ENCODE assay signal across 8 cellular contexts in genomic region chr19:57813919-57814504, GRCh38. TPM values are rescaled to one million over a fixed set of nuclear protein-coding genes. Genes with fewer than 3 reads are reported as not detected.
DNase-seq lines count a peak whose midpoint lies in the region; ATAC-seq lines count a peak whose summit lies in the region.

No MANE protein-coding gene starts in this region.

- peak overlapping the region; percentile 86 for H3K27ac Mint-ChIP-seq in activated naive CD8-positive, alpha-beta T cell treated with anti-CD3 and anti-CD28 coated beads for 36 hours
- peak overlapping the region; percentile 91 to 97 (median 95) for H3K27ac Mint-ChIP-seq in immature natural killer cell

- H3K9ac ChIP-seq in stomach smooth muscle (ENCODE audit: low read length in 2 of 2), result peak overlapping the region; percentile 83 to 90

- H3K9me3 ChIP-seq in stomach smooth muscle (ENCODE audit: control insufficient read depth in 2 of 2, low read length in 2 of 2), result no peaks in the 10 kb centered on the region

- no peak for ATAC-seq in GM21717 (IDR thresholded peaks at IDR 0.05; ENCODE audit: unreplicated experiment)

- peak overlapping the region; percentile 53 for H3K27ac ChIP-seq in stomach smooth muscle (ENCODE audit: low read length)

- H3K36me3 Mint-ChIP-seq in activated naive CD8-positive, alpha-beta T cell treated with anti-CD3 and anti-CD28 coated beads for 36 hours, result peaks cover 36% of the 10 kb centered on the region
- H3K36me3 Mint-ChIP-seq in immature natural killer cell, result peaks cover 5 to 8% (median 7%) of the 10 kb centered on the region in 3 donors

- peaks cover 33% of the 10 kb centered on the region for H3K4me1 Mint-ChIP-seq in activated naive CD8-positive, alpha-beta T cell treated with anti-CD3 and anti-CD28 coated beads for 36 hours
- peaks cover 37 to 48% of the 10 kb centered on the region in 2 donors for H3K4me1 Mint-ChIP-seq in immature natural killer cell

- peak; percentile 45 for DNase-seq in DMS53 (lab: John Stamatoyannopoulos, UW)
- no peak for DNase-seq in DMS53 treated with DMSO at 0.1 percent for 48 hours (lab: John Stamatoyannopoulos, UW; ENCODE audit: unreplicated experiment)
- no peak for DNase-seq in activated naive CD8-positive, alpha-beta T cell treated with anti-CD3 and anti-CD28 coated beads for 36 hours
- DNase-seq in immature natural killer cell, result no peak
- DNase-seq in stimulated activated naive CD4-positive, alpha-beta T cell treated with Interleukin-2 at 50 U/mL for 16 hours (lab: John Stamatoyannopoulos, UW), result no peak
- DNase-seq in activated CD8-positive, alpha-beta memory T cell treated with anti-CD3 and anti-CD28 coated beads, Interleukin-2, amount 50 U/mL, for 4 hours, result no peak

- peaks cover 10% of the 10 kb centered on the region for H3K4me1 ChIP-seq in stomach smooth muscle (ENCODE audit: control insufficient read depth, insufficient read depth, low read length)

- peak overlapping the region; percentile 93 for H3K4me3 Mint-ChIP-seq in activated naive CD8-positive, alpha-beta T cell treated with anti-CD3 and anti-CD28 coated beads for 36 hours
- H3K4me3 Mint-ChIP-seq in immature natural killer cell, result peak overlapping the region; percentile 97 to 98 (median 97)

- H3K9me3 Mint-ChIP-seq in activated naive CD8-positive, alpha-beta T cell treated with anti-CD3 and anti-CD28 coated beads for 36 hours, result no peaks in the 10 kb centered on the region
- no peaks in the 10 kb centered on the region for H3K9me3 Mint-ChIP-seq in immature natural killer cell

- H3K27me3 ChIP-seq in stomach smooth muscle (ENCODE audit: control insufficient read depth in 1 of 2, insufficient read depth in 2 of 2, low read length in 2 of 2), result no peaks in the 10 kb centered on the region

- peak overlapping the region; percentile 88 to 98 for H3K4me3 ChIP-seq in stomach smooth muscle (ENCODE audit: low read length in 2 of 2)

- no peaks in the 10 kb centered on the region for H3K27me3 Mint-ChIP-seq in activated naive CD8-positive, alpha-beta T cell treated with anti-CD3 and anti-CD28 coated beads for 36 hours
- peaks cover 2 to 5% (median 3%) of the 10 kb centered on the region in 3 donors for H3K27me3 Mint-ChIP-seq in immature natural killer cell (ENCODE audit: low read depth in 3 of 3)

- H3K36me3 ChIP-seq in stomach smooth muscle (ENCODE audit: control insufficient read depth in 2 of 2, insufficient read depth in 2 of 2, low read length in 2 of 2), result peaks cover 3 to 14% of the 10 kb centered on the region in 2 donors

RNA-seq across cellular contexts. Expression of gene ZNF552, which starts 0.7 kb away (rescaled TPM):
- 1 to 10 TPM; 6.6 to 7.7 TPM for total RNA-seq in activated naive CD8-positive, alpha-beta T cell treated with anti-CD3 and anti-CD28 coated beads for 36 hours
- 1 to 10 TPM; 4.4 to 6.7 (median 5.2) TPM for polyA plus RNA-seq in immature natural killer cell

RNA-seq across cellular contexts. Expression of gene ZNF587B, which starts 16.1 kb away (rescaled TPM):
- total RNA-seq in activated naive CD8-positive, alpha-beta T cell treated with anti-CD3 and anti-CD28 coated beads for 36 hours, result 10 to 100 TPM; 29.3 to 32.6 TPM
- 1 to 10 TPM in 2 of 3 donors, not detected in 1; 1.3 to 1.4 TPM for polyA plus RNA-seq in immature natural killer cell

RNA-seq across cellular contexts. Expression of gene ZNF587, which starts 35.6 kb away (rescaled TPM):
- 10 to 100 TPM; 20.6 to 24.3 TPM for total RNA-seq in activated naive CD8-positive, alpha-beta T cell treated with anti-CD3 and anti-CD28 coated beads for 36 hours
- polyA plus RNA-seq in immature natural killer cell, result 1 to 10 TPM in 2 of 3 donors, not detected in 1; 1.9 to 8.1 TPM

RNA-seq across cellular contexts. Expression of gene ZNF586, which starts 44.5 kb away (rescaled TPM):
- 10 to 100 TPM; 16.1 to 17.9 TPM for total RNA-seq in activated naive CD8-positive, alpha-beta T cell treated with anti-CD3 and anti-CD28 coated beads for 36 hours
- polyA plus RNA-seq in immature natural killer cell, result 10 to 100 TPM in 2 of 3 donors, 1 to 10 TPM in 1; 8.1 to 14.6 (median 10.4) TPM
